ENCODE assay signal across 2 cellular contexts in genomic region chr16:83954577-83955016, GRCh38.
TF ChIP-seq lines count a peak whose summit lies in the region.

No MANE protein-coding gene starts in this region.

TF ChIP-seq in IMR-90, 13 proteins besides CTCF, POLR2A, EP300 and RAD21:
- TF ChIP-seq MXI1 (IDR thresholded peaks at IDR 0.05; ENCODE audit: borderline replicate concordance, low read depth, low read length), result no peak
- no peak for TF ChIP-seq CEBPB (IDR thresholded peaks at IDR 0.05; ENCODE audit: low read depth, low read length)
- no peak for TF ChIP-seq MAFK (IDR thresholded peaks at IDR 0.05; ENCODE audit: low read depth, low read length)
- no peak for TF ChIP-seq NFE2L2 (IDR thresholded peaks at IDR 0.05; ENCODE audit: low read depth, low read length)
- TF ChIP-seq ELK1 (IDR thresholded peaks at IDR 0.05; ENCODE audit: borderline replicate concordance, low read depth, low read length), result no peak
- TF ChIP-seq MAZ (IDR thresholded peaks at IDR 0.05; ENCODE audit: borderline replicate concordance, low read depth, low read length), result no peak
- TF ChIP-seq RFX5 (IDR thresholded peaks at IDR 0.05; ENCODE audit: low read depth, low read length), result no peak
- no peak for TF ChIP-seq SMC3 (IDR thresholded peaks at IDR 0.05; ENCODE audit: low read depth, low read length)
- TF ChIP-seq BHLHE40 (IDR thresholded peaks at IDR 0.05; ENCODE audit: low read depth, low read length), result no peak
- TF ChIP-seq FOS (IDR thresholded peaks at IDR 0.05; ENCODE audit: low read depth, low read length), result no peak
- no peak for TF ChIP-seq CHD1 (IDR thresholded peaks at IDR 0.05; ENCODE audit: low read depth, low read length)

TF ChIP-seq in K562, 482 proteins besides CTCF, POLR2A, EP300 and RAD21:
- TF ChIP-seq E2F6 (IDR thresholded peaks at IDR 0.05; ENCODE audit: borderline replicate concordance in 1 of 2, extremely low read depth in 1 of 2, insufficient read depth in 1 of 2, insufficient read length in 1 of 2, low read depth in 1 of 2, low read length in 1 of 2, poor library complexity in 1 of 2, severe bottlenecking in 1 of 2) (no peak), PBX2 (CRISPR knock-in tag; IDR thresholded peaks at IDR 0.05; ENCODE audit: low read depth) (peak; percentile 29; the same call in 1 of the 2 replicates), PBX2 (tag; conservative IDR thresholded peaks at IDR 0.05; ENCODE audit: low read depth) (no peak), ZNF239 (CRISPR knock-in tag; IDR thresholded peaks at IDR 0.05) (no peak), JUN (IDR thresholded peaks at IDR 0.05; ENCODE audit: borderline replicate concordance, low read depth, low read length) (0 out of 2 replicates have a peak, but pooled peaks have one; percentile 14), JUN (CRISPR knock-in tag; IDR thresholded peaks at IDR 0.05; ENCODE audit: borderline replicate concordance) (no peak), JUND (IDR thresholded peaks at IDR 0.05; ENCODE audit: borderline replicate concordance, low read depth, low read length) (peak; percentile 75), JUND (tag; IDR thresholded peaks at IDR 0.05; ENCODE audit: borderline replicate concordance, low read depth, low read length) (peak; percentile 62; the same call in 1 of the 3 replicates), ATF3 (IDR thresholded peaks at IDR 0.05) (peak; percentile 86), ATF3 (CRISPR knock-in tag; conservative IDR thresholded peaks at IDR 0.05) (peak; percentile 36; the same call in 1 of the 2 replicates), NR2C2 (CRISPR knock-in tag; IDR thresholded peaks at IDR 0.05) (no peak), NR2C2 (tag; IDR thresholded peaks at IDR 0.05) (peak; percentile 19; the same call in 1 of the 2 replicates), CBX1 (IDR thresholded peaks at IDR 0.05; ENCODE audit: low read depth) (no peak), TBP (optimal IDR thresholded peaks at IDR 0.05; ENCODE audit: low read depth, low read length) (no peak), SPI1 (IDR thresholded peaks at IDR 0.05; ENCODE audit: borderline replicate concordance, low read depth, low read length) (peak; percentile 72), ARNT (IDR thresholded peaks at IDR 0.05) (no peak), ATF7 (IDR thresholded peaks at IDR 0.05) (peak; percentile 58; the same call in 1 of the 2 replicates)
